1 cellular context compared by ENCODE assay signal in genomic region chr16:3328643-3329042, GRCh38.
TF ChIP-seq lines count a peak whose summit lies in the region.

No MANE protein-coding gene starts in this region.

TF ChIP-seq in HepG2, 621 proteins besides CTCF, POLR2A, EP300 and RAD21:
- TF ChIP-seq ZNF354B (CRISPR knock-in tag; IDR thresholded peaks at IDR 0.05) (no peak), ARID3A (IDR thresholded peaks at IDR 0.05; ENCODE audit: low read depth, low read length) (0 out of 2 replicates have a peak, but pooled peaks have one; percentile 39), FOXA3 (CRISPR knock-in tag; IDR thresholded peaks at IDR 0.05) (peak; percentile 37), ZNF282 (IDR thresholded peaks at IDR 0.05; ENCODE audit: partially characterized antibody) (no peak), ZNF432 (CRISPR knock-in tag; IDR thresholded peaks at IDR 0.05; ENCODE audit: borderline replicate concordance) (no peak), ZBTB2 (CRISPR knock-in tag; IDR thresholded peaks at IDR 0.05; ENCODE audit: low read depth) (0 out of 2 replicates have a peak, but pooled peaks have one; percentile 24), SRF (IDR thresholded peaks at IDR 0.05; ENCODE audit: low read depth, low read length) (no peak), ARID5B (CRISPR knock-in tag; IDR thresholded peaks at IDR 0.05) (peak; percentile 55; the same call in 1 of the 2 replicates), PAWR (CRISPR knock-in tag; IDR thresholded peaks at IDR 0.05; ENCODE audit: borderline replicate concordance) (no peak), CREB1 (IDR thresholded peaks at IDR 0.05) (no peak), CREB1 (CRISPR knock-in tag; IDR thresholded peaks at IDR 0.05) (peak; percentile 23; the same call in 1 of the 2 replicates), THAP11 (CRISPR knock-in tag; IDR thresholded peaks at IDR 0.05) (0 out of 2 replicates have a peak, but pooled peaks have one; percentile 18), ZNF644 (CRISPR knock-in tag; IDR thresholded peaks at IDR 0.05; ENCODE audit: low read depth) (peak; percentile 51; the same call in 1 of the 2 replicates), FOXP4 (CRISPR knock-in tag; IDR thresholded peaks at IDR 0.05) (0 out of 2 replicates have a peak, but pooled peaks have one; percentile 33), HNF4A (CRISPR knock-in tag; IDR thresholded peaks at IDR 0.05) (peak; percentile 80), GFI1 (CRISPR knock-in tag; IDR thresholded peaks at IDR 0.05; ENCODE audit: borderline replicate concordance) (no peak), HNF4G (IDR thresholded peaks at IDR 0.05; ENCODE audit: borderline replicate concordance, low read depth, low read length) (peak; percentile 66), HNF4G (CRISPR knock-in tag; IDR thresholded peaks at IDR 0.05; ENCODE audit: borderline replicate concordance, low read depth) (no peak), ZNF564 (CRISPR knock-in tag; IDR thresholded peaks at IDR 0.05) (no peak), SALL1 (CRISPR knock-in tag; IDR thresholded peaks at IDR 0.05) (peak; percentile 40; the same call in 1 of the 2 replicates), FOXO1 (CRISPR knock-in tag; IDR thresholded peaks at IDR 0.05) (peak; percentile 43; the same call in 1 of the 2 replicates), ZNF746 (CRISPR knock-in tag; IDR thresholded peaks at IDR 0.05) (no peak), CEBPB (IDR thresholded peaks at IDR 0.05; ENCODE audit: borderline replicate concordance, low read depth, low read length) (peak; percentile 74; the same call in 1 of the 2 replicates), SNRNP70 (IDR thresholded peaks at IDR 0.05; ENCODE audit: low read depth, low read length) (no peak), FOXP1 (IDR thresholded peaks at IDR 0.05) (no peak), FOXP1 (CRISPR knock-in tag; IDR thresholded peaks at IDR 0.05) (peak; percentile 60), SP4 (CRISPR knock-in tag; IDR thresholded peaks at IDR 0.05) (no peak), ATAD3A (CRISPR knock-in tag; IDR thresholded peaks at IDR 0.05) (no peak), KMT2A (CRISPR knock-in tag; IDR thresholded peaks at IDR 0.05) (no peak), GATAD2A (CRISPR knock-in tag; IDR thresholded peaks at IDR 0.05) (peak; percentile 21; the same call in 1 of the 2 replicates)
- TF ChIP-seq, protein P1, sequence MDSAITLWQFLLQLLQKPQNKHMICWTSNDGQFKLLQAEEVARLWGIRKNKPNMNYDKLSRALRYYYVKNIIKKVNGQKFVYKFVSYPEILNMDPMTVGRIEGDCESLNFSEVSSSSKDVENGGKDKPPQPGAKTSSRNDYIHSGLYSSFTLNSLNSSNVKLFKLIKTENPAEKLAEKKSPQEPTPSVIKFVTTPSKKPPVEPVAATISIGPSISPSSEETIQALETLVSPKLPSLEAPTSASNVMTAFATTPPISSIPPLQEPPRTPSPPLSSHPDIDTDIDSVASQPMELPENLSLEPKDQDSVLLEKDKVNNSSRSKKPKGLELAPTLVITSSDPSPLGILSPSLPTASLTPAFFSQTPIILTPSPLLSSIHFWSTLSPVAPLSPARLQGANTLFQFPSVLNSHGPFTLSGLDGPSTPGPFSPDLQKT (CRISPR knock-in tag; IDR thresholded peaks at IDR 0.05; ENCODE audit: borderline replicate concordance) = no peak
- TF ChIP-seq, protein P2, sequence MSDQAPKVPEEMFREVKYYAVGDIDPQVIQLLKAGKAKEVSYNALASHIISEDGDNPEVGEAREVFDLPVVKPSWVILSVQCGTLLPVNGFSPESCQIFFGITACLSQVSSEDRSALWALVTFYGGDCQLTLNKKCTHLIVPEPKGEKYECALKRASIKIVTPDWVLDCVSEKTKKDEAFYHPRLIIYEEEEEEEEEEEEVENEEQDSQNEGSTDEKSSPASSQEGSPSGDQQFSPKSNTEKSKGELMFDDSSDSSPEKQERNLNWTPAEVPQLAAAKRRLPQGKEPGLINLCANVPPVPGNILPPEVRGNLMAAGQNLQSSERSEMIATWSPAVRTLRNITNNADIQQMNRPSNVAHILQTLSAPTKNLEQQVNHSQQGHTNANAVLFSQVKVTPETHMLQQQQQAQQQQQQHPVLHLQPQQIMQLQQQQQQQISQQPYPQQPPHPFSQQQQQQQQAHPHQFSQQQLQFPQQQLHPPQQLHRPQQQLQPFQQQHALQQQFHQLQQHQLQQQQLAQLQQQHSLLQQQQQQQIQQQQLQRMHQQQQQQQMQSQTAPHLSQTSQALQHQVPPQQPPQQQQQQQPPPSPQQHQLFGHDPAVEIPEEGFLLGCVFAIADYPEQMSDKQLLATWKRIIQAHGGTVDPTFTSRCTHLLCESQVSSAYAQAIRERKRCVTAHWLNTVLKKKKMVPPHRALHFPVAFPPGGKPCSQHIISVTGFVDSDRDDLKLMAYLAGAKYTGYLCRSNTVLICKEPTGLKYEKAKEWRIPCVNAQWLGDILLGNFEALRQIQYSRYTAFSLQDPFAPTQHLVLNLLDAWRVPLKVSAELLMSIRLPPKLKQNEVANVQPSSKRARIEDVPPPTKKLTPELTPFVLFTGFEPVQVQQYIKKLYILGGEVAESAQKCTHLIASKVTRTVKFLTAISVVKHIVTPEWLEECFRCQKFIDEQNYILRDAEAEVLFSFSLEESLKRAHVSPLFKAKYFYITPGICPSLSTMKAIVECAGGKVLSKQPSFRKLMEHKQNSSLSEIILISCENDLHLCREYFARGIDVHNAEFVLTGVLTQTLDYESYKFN (CRISPR knock-in tag; conservative IDR thresholded peaks at IDR 0.05) = peak; percentile 60
